Comparison of ENCODE assay signal across 9 cellular contexts in genomic region chr12:131610891-131611290, GRCh38.
"Had no signal": no experiment of that assay in that cellular context is flagged by ENCODE, and none has a peak within 500 bp of the region (broad histone marks: within the 10 kb centered on the region; RNA-seq: fewer than 3 reads in every experiment).

No MANE protein-coding gene starts in this region.

- H3K27ac ChIP-seq: HL-60 had no signal

- H3K4me2 ChIP-seq: GM23338 had no signal

- ATAC-seq: GM23338, HCT116, K562 had no signal

- H3K36me3 ChIP-seq: HAP-1 had no signal

- H3K4me3 ChIP-seq: GM23338, HAP-1, K562 had no signal

- H3K4me1 ChIP-seq: HAP-1 had no signal

- DNase-seq: H7, HFFc6, IMR-90, KG1 had no signal

- FAIRE-seq: K562 had no signal

- H3K9me3 ChIP-seq: HAP-1 had no signal

- H2AFZ ChIP-seq: GM23338 had no signal
